Comparison of ENCODE assay signal across 19 cellular contexts in genomic region chr2:127055786-127056076, GRCh38.
"Had no signal": no experiment of that assay in that cellular context is flagged by ENCODE, and none has a peak within 500 bp of the region (broad histone marks: within the 10 kb centered on the region; RNA-seq: fewer than 3 reads in every experiment).

No MANE protein-coding gene starts in this region.

- ATAC-seq: effector memory CD8-positive, alpha-beta T cell; left lung; lower lobe of right lung; naive thymus-derived CD8-positive, alpha-beta T cell; pancreas; sciatic nerve had no signal

- H3K27ac Mint-ChIP-seq: dendritic cell treated with granulocyte-macrophage colony-stimulating factor and Interleukin-4, amounts not matched to agents 40 ng/mL and 50 ng/mL, for 4 days; nephron progenitor cell; stimulated activated memory B cell treated with anti-CD40 and anti-IgM and Interleukin-4, amounts not matched to agents 10 μg/mL and 1 μg/mL and 100 μg/mL, for 72 hours; stimulated activated naive CD8-positive, alpha-beta T cell treated with anti-CD3 and anti-CD28 coated beads, Interleukin-15, Interleukin-2, amounts not matched to agents 100 ng/mL and 50 ng/mL, for 24 hours; type B pancreatic cell had no signal

- H3K4me3 Mint-ChIP-seq: dendritic cell treated with granulocyte-macrophage colony-stimulating factor and Interleukin-4, amounts not matched to agents 40 ng/mL and 50 ng/mL, for 4 days; effector memory CD8-positive, alpha-beta T cell; naive thymus-derived CD8-positive, alpha-beta T cell; nephron progenitor cell; stimulated activated memory B cell treated with anti-CD40 and anti-IgM and Interleukin-4, amounts not matched to agents 10 μg/mL and 1 μg/mL and 100 μg/mL, for 72 hours; stimulated activated naive CD8-positive, alpha-beta T cell treated with anti-CD3 and anti-CD28 coated beads, Interleukin-15, Interleukin-2, amounts not matched to agents 100 ng/mL and 50 ng/mL, for 24 hours; type B pancreatic cell had no signal

- H3K4me1 ChIP-seq: left lung, lower lobe of right lung, pancreas, testis, tibial artery had no signal

- H3K27ac ChIP-seq: colonic mucosa, left lung, lower lobe of right lung, pancreas, testis, tibial artery had no signal

- H3K9me3 ChIP-seq: colonic mucosa, left lung, lower lobe of right lung, pancreas, testis, tibial artery had no signal

- H3K9me3 Mint-ChIP-seq: dendritic cell treated with granulocyte-macrophage colony-stimulating factor and Interleukin-4, amounts not matched to agents 40 ng/mL and 50 ng/mL, for 4 days; effector memory CD8-positive, alpha-beta T cell; naive thymus-derived CD8-positive, alpha-beta T cell; nephron progenitor cell; stimulated activated memory B cell treated with anti-CD40 and anti-IgM and Interleukin-4, amounts not matched to agents 10 μg/mL and 1 μg/mL and 100 μg/mL, for 72 hours; stimulated activated naive CD8-positive, alpha-beta T cell treated with anti-CD3 and anti-CD28 coated beads, Interleukin-15, Interleukin-2, amounts not matched to agents 100 ng/mL and 50 ng/mL, for 24 hours; type B pancreatic cell had no signal

- DNase-seq: central memory CD4-positive, alpha-beta T cell; colonic mucosa; effector memory CD8-positive, alpha-beta T cell; lower lobe of right lung; nephron progenitor cell; occipital lobe; stimulated activated CD4-positive, alpha-beta T cell treated with anti-CD3 and anti-CD28 coated beads, Interleukin-2, amount 100 ng/mL, for 24 hours; stimulated activated CD4-positive, alpha-beta T cell treated with anti-CD3 and anti-CD28 coated beads, Interleukin-4, amount 100 ng/mL, for 24 hours; testis; tibial artery had no signal

- H3K27me3 Mint-ChIP-seq: effector memory CD8-positive, alpha-beta T cell; naive thymus-derived CD8-positive, alpha-beta T cell; stimulated activated memory B cell treated with anti-CD40 and anti-IgM and Interleukin-4, amounts not matched to agents 10 μg/mL and 1 μg/mL and 100 μg/mL, for 72 hours; stimulated activated naive CD8-positive, alpha-beta T cell treated with anti-CD3 and anti-CD28 coated beads, Interleukin-15, Interleukin-2, amounts not matched to agents 100 ng/mL and 50 ng/mL, for 24 hours; type B pancreatic cell had no signal

- H3K36me3 ChIP-seq: colonic mucosa, pancreas had no signal

- H3K4me3 ChIP-seq: colonic mucosa, left lung, lower lobe of right lung, pancreas, smooth muscle cell, testis, tibial artery had no signal

- H3K27me3 ChIP-seq: colonic mucosa, left lung, pancreas, testis, tibial artery had no signal
